In genomic region chr4:147755567-147756295, GRCh38 we compare ENCODE assay signal across 12 cellular contexts. TPM values are rescaled to one million over a fixed set of nuclear protein-coding genes. Genes with fewer than 3 reads are reported as not detected.
A peak's percentile ranks its signal among the peaks of the same experiment; 100 is the strongest.
DNase-seq lines count a peak whose midpoint lies in the region; FAIRE-seq and TF ChIP-seq lines count a peak whose summit lies in the region.
"Had no signal": no experiment of that assay in that cellular context is flagged by ENCODE, and none has a peak within 500 bp of the region (broad histone marks: within the 10 kb centered on the region; RNA-seq: fewer than 3 reads in every experiment).

No MANE protein-coding gene starts in this region.

- H3K27me3 ChIP-seq in GM23248 (replicated peaks; ENCODE audit: insufficient read depth): no peaks in the 10 kb centered on the region
- H3K27me3 ChIP-seq in keratinocyte (ENCODE audit: control insufficient read depth, extremely low read depth, insufficient read depth, low read length): no peaks in the 10 kb centered on the region
- H3K27me3 ChIP-seq in testis: no peaks in the 10 kb centered on the region

- H3K4me2 ChIP-seq in GM23248 (ENCODE audit: unreplicated experiment) (peak overlapping the region; percentile 73), keratinocyte (ENCODE audit: control insufficient read depth, extremely low read depth, insufficient read depth, low read depth, low read length) (peak overlapping the region; percentile 8)

- H3K79me2 ChIP-seq in GM23248 (ENCODE audit: insufficient read depth) (peaks cover 98% of the 10 kb centered on the region), keratinocyte (ENCODE audit: control insufficient read depth, insufficient read depth, low read length) (peaks cover 78% of the 10 kb centered on the region)

- H3K27ac ChIP-seq in GM23248 (peak overlapping the region; percentile 65), keratinocyte (ENCODE audit: control insufficient read depth, insufficient read depth, low read length) (peak overlapping the region; percentile 30), testis (peak overlapping the region; percentile 60 to 85)

- peaks cover 40% of the 10 kb centered on the region for H3K4me1 ChIP-seq in GM23248 (ENCODE audit: insufficient read depth)
- H3K4me1 ChIP-seq in keratinocyte (ENCODE audit: control insufficient read depth, extremely low read depth, insufficient read depth, low read length): peaks cover 25% of the 10 kb centered on the region
- H3K4me1 ChIP-seq in testis: peaks cover 20% of the 10 kb centered on the region

- peak overlapping the region; percentile 24 for H3K4me3 ChIP-seq in GM23248
- H3K4me3 ChIP-seq in astrocyte of the spinal cord (ENCODE audit: low read depth, low read length): no peak overlapping the region
- H3K4me3 ChIP-seq in keratinocyte (ENCODE audit: control insufficient read depth in 2 of 3, extremely low read depth in 1 of 3, insufficient read depth in 2 of 3, low read depth in 1 of 3, low read length in 3 of 3): no peak overlapping the region
- no peak overlapping the region for H3K4me3 ChIP-seq in testis

- no peaks in the 10 kb centered on the region for H3K9me1 ChIP-seq in keratinocyte (ENCODE audit: control insufficient read depth, extremely low read depth, insufficient read depth, low read length)

- H3K36me3 ChIP-seq in GM23248 (ENCODE audit: low read depth) (no peaks in the 10 kb centered on the region), keratinocyte (ENCODE audit: control insufficient read depth in 2 of 2, extremely low read depth in 1 of 2, insufficient read depth in 2 of 2, low read length in 2 of 2) (peaks cover 2 to 3% of the 10 kb centered on the region in 2 experiments), testis (ENCODE audit: low read depth, missing control alignments) (no peaks in the 10 kb centered on the region)

- peaks cover 49% of the 10 kb centered on the region for H3F3A ChIP-seq in GM23248 (ENCODE audit: insufficient read depth)

- peak overlapping the region; percentile 13; the same call in 1 of the 2 replicates for H3K9ac ChIP-seq in GM23248
- peak overlapping the region; percentile 11 for H3K9ac ChIP-seq in keratinocyte (ENCODE audit: control insufficient read depth, extremely low read depth, insufficient read depth, low read length)

- DNase-seq in GM23248: peak; percentile 74
- peak; percentile 45 for DNase-seq in astrocyte of the spinal cord (ENCODE audit: low read depth, low spot score)
- DNase-seq in keratinocyte (ENCODE audit: low read depth, low spot score): no peak
- DNase-seq in testis: no peak
- no peak for DNase-seq in LoVo (ENCODE audit: low spot score)
- no peak for DNase-seq in DMS 273 treated with DMSO at 0.1 percent for 48 hours (lab: John Stamatoyannopoulos, UW)
- no peak for DNase-seq in activated CD4-positive, alpha-beta T cell treated with anti-CD3 and anti-CD28 coated beads for 48 hours
- DNase-seq in RKO (ENCODE audit: low spot score): no peak
- DNase-seq: activated B cell treated with CpG ODN at 0.5 μM for 24 hours, head of caudate nucleus, NCI-H1092 had no signal

- no peaks in the 10 kb centered on the region for H3K9me2 ChIP-seq in GM23248 (ENCODE audit: insufficient read depth)

- H4K20me1 ChIP-seq in GM23248 (ENCODE audit: insufficient read depth) (no peaks in the 10 kb centered on the region), keratinocyte (ENCODE audit: control insufficient read depth, extremely low read depth, insufficient read depth, low read length) (no peaks in the 10 kb centered on the region)

- intact Hi-C loops in testis (cut with DNase I; ENCODE audit: low total_unique reads): no loop called here

- in situ Hi-C loops in GM23248 (cut with MboI): no loop called here
- in situ Hi-C loops in astrocyte of the spinal cord (cut with HindIII; ENCODE audit: low sequenced_read_pairs): no loop called here

- H2AFZ ChIP-seq in GM23248 (no peak overlapping the region), keratinocyte (ENCODE audit: control insufficient read depth, low read length) (no peak overlapping the region)

- no peak for FAIRE-seq in keratinocyte (lab: Jason Lieb, UNC)
- FAIRE-seq: GM19239 had no signal

- TF ChIP-seq CTCF in astrocyte of the spinal cord (IDR thresholded peaks at IDR 0.05; ENCODE audit: low read depth, low read length) (no peak), keratinocyte (optimal IDR thresholded peaks at IDR 0.05 in 1 of 3, IDR thresholded peaks at IDR 0.05 in 1 of 3, conservative IDR thresholded peaks at IDR 0.05 in 1 of 3; ENCODE audit: extremely low read depth in 1 of 3, insufficient read depth in 2 of 3, low read length in 3 of 3) (no peak), testis (IDR thresholded peaks at IDR 0.05) (no peak)

- TF ChIP-seq POLR2A in testis (IDR thresholded peaks at IDR 0.05): no peak

- dilution Hi-C loops in keratinocyte (cut with MboI; ENCODE audit: extremely low pct_ligation_motif_present, low sequenced_read_pairs): no loop called here

- WGBS in GM23248 (ENCODE audit: low coverage in 1 of 2, low lambda C conversion rate in 2 of 2, missing lambda C conversion rate in 2 of 2), 2 experiments: 26 to 32% methylated on average over 3 of the region's 3 CpGs
- 39 to 56% methylated on average over 3 of the region's 3 CpGs for WGBS in testis, 2 donors

- H3K9me3 ChIP-seq in GM23248 (ENCODE audit: low read depth) (no peaks in the 10 kb centered on the region), keratinocyte (ENCODE audit: control insufficient read depth, low read depth, low read length) (no peaks in the 10 kb centered on the region), testis (no peaks in the 10 kb centered on the region)

RNA-seq across cellular contexts. Expression of gene ARHGAP10, which starts 23.8 kb away (rescaled TPM):
- total RNA-seq in GM23248 (2014; rRNA removed; shearing (Covaris generic)): 21.0 and 24.8 TPM in 2 replicates
- 17.0 and 19.5 TPM in 2 replicates for polyA plus RNA-seq in GM23248 (2016; fragmentation: Nextera tagmentation; extraction: Ambion mirVana)
- polyA plus RNA-seq in keratinocyte: 12.2 to 18.7 TPM (median 17.7 TPM) in 3 replicates
- 20.1 TPM for polyA plus RNA-seq in keratinocyte (2011; ENCODE audit: low read depth)
- polyA plus RNA-seq in keratinocyte (2011; cell fraction: cytosol; rRNA removed): 14.4 and 14.5 TPM in 2 replicates
- 20.8 and 23.0 TPM in 2 replicates for polyA plus RNA-seq in keratinocyte (2011; cell fraction: nucleus; rRNA removed)
- 15.5 and 17.3 TPM in 2 replicates for polyA plus RNA-seq in keratinocyte (2012; ENCODE audit: low replicate concordance)
- 15.6 to 29.9 TPM (median 18.3 TPM) in 3 replicates for polyA minus RNA-seq in keratinocyte
- polyA minus RNA-seq in keratinocyte (2011; cell fraction: cytosol; rRNA and poly(A)+ RNA removed): 9.4 TPM
- 25.6 and 42.8 TPM in 2 replicates for polyA minus RNA-seq in keratinocyte (2011; cell fraction: nucleus; rRNA and poly(A)+ RNA removed)
- total RNA-seq in testis: 100 to 1,000 TPM in 1 of 2 donors, 10 to 100 TPM in 1; 83.5 to 108 TPM
- 17.4 TPM for polyA plus RNA-seq in testis (ENCODE audit: insufficient read depth, low read depth, low replicate concordance)

Comparison
In these comparisons a context has a peak if more than half of its experiments do, and no peak if none do; other contexts are left out.
1. DNase-seq: peak in GM23248 (single experiment) and astrocyte of the spinal cord (single experiment); none in keratinocyte (single experiment), testis (single experiment), LoVo (single experiment), DMS 273 treated with DMSO at 0.1 percent for 48 hours (single experiment), activated CD4-positive, alpha-beta T cell treated with anti-CD3 and anti-CD28 coated beads for 48 hours (single experiment) and RKO (single experiment).
2. Peak in every context shown above with its lines, with median percentiles within 50 percentile points of each other: H3K27ac ChIP-seq.